In the genomic region with DNA sequence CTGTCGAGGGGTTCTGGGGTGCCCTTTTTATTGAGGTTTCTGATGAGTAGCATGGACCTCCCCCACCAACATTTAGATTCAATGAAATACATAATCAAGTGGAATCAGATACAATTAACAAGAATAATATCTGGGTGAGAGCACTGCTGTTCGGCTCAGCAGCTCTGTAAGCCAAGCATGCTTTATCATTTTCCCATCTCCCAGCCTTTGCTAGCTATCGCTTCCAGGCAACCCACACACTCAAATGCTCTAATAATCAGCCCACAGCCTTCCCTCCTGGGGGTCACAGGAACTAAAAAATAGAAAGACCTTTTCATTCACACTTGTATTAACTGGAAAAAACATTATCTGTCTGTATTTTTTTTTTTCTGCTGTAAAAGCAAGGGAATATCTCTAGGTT, we compare ENCODE assay signal across 21 cellular contexts. TPM values are rescaled to one million over a fixed set of nuclear protein-coding genes. Genes with fewer than 3 reads are reported as not detected.
"Had no signal": no experiment of that assay in that cellular context is flagged by ENCODE, and none has a peak within 500 bp of the region (broad histone marks: within the 10 kb centered on the region; RNA-seq: fewer than 3 reads in every experiment).

No MANE protein-coding gene starts in this region.

- H3K27ac Mint-ChIP-seq: dendritic cell treated with granulocyte-macrophage colony-stimulating factor and Interleukin-4, amounts not matched to agents 40 ng/mL and 50 ng/mL, for 4 days; effector memory CD8-positive, alpha-beta T cell; naive thymus-derived CD4-positive, alpha-beta T cell; nephron progenitor cell had no signal

- H3K9me3 Mint-ChIP-seq: dendritic cell treated with granulocyte-macrophage colony-stimulating factor and Interleukin-4, amounts not matched to agents 40 ng/mL and 50 ng/mL, for 4 days; nephron progenitor cell had no signal

- H3K4me3 Mint-ChIP-seq: dendritic cell treated with granulocyte-macrophage colony-stimulating factor and Interleukin-4, amounts not matched to agents 40 ng/mL and 50 ng/mL, for 4 days; effector memory CD8-positive, alpha-beta T cell; naive thymus-derived CD4-positive, alpha-beta T cell; nephron progenitor cell had no signal

- H3K27me3 Mint-ChIP-seq: dendritic cell treated with granulocyte-macrophage colony-stimulating factor and Interleukin-4, amounts not matched to agents 40 ng/mL and 50 ng/mL, for 4 days; effector memory CD8-positive, alpha-beta T cell had no signal

- DNase-seq: effector memory CD8-positive, alpha-beta T cell; esophagus squamous epithelium; foreskin fibroblast; left colon; naive thymus-derived CD4-positive, alpha-beta T cell; nephron progenitor cell; posterior cingulate gyrus; small intestine; stimulated activated CD4-positive, alpha-beta T cell treated with anti-CD3 and anti-CD28 coated beads, Interleukin-12 subunit alpha, Interleukin-12 subunit beta, amount 100 ng/mL, for 4 hours; stimulated activated naive CD4-positive, alpha-beta T cell; stomach; substantia nigra; transverse colon had no signal

- H3K36me3 Mint-ChIP-seq: naive thymus-derived CD4-positive, alpha-beta T cell had no signal

- H3K4me1 Mint-ChIP-seq: naive thymus-derived CD4-positive, alpha-beta T cell; nephron progenitor cell had no signal

RNA-seq across cellular contexts. Expression of a gene that starts 8.9 kb away (rescaled TPM):
- total RNA-seq: epithelial cell of proximal tubule; lung microvascular endothelial cell; mesenteric fat pad; mononuclear cell; naive thymus-derived CD4-positive, alpha-beta T cell; osteocyte; right atrium auricular region; thoracic aorta had no signal
